ENCODE assay signal across 24 cellular contexts in the genomic region with DNA sequence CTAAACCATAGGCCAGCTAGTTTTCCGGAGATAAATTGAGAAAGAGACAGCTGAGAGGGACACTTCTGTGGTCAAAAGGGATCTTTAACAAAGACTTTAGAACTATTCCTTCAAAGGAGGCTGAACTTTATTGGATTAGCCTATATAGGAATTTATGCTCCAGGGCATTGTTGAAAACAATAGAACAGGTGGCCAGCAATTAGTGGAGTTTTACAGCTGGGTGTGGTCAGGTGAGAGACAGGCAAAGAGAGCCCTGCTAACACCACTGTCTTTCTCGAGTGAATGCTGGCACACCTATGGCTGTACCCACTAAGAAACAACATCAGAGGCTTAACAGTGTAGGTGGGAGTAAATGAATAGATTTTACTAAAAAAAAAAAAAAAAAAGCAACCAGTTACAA. TPM values are rescaled to one million over a fixed set of nuclear protein-coding genes. Genes with fewer than 3 reads are reported as not detected.
DNase-seq lines count a peak whose midpoint lies in the region; ATAC-seq, FAIRE-seq and TF ChIP-seq lines count a peak whose summit lies in the region.
"Had no signal": no experiment of that assay in that cellular context is flagged by ENCODE, and none has a peak within 500 bp of the region (broad histone marks: within the 10 kb centered on the region; RNA-seq: fewer than 3 reads in every experiment).

No MANE protein-coding gene starts in this region.

- H3K18ac ChIP-seq in H1 (ENCODE audit: extremely low read depth, low read length), result no peak overlapping the region

- H3K4me1 ChIP-seq in H1 (replicated peaks in 1 of 4; ENCODE audit: control insufficient read depth in 3 of 4, insufficient read depth in 4 of 4, low read length in 3 of 4), result no peaks in the 10 kb centered on the region
- peaks cover 0 to 23% (median 2%) of the 10 kb centered on the region in 4 donors for H3K4me1 ChIP-seq in transverse colon
- H3K4me1 ChIP-seq: BE2C had no signal

- no peak overlapping the region for H2AK5ac ChIP-seq in H1 (ENCODE audit: low read depth, low read length)

- H2BK15ac ChIP-seq in H1 (ENCODE audit: low read length), result no peak overlapping the region

- no peaks in the 10 kb centered on the region for H3K23me2 ChIP-seq in H1 (ENCODE audit: low read depth, low read length)

- no peak overlapping the region for H3K56ac ChIP-seq in H1 (replicated peaks; ENCODE audit: insufficient read length, low read depth, low read length)

- no peak for TF ChIP-seq EP300 in H1 (IDR thresholded peaks at IDR 0.05; ENCODE audit: borderline replicate concordance in 1 of 2, low read depth in 2 of 2, low read length in 2 of 2)
- no peak for TF ChIP-seq EP300 in transverse colon (IDR thresholded peaks at IDR 0.05; ENCODE audit: low read depth)

- no peak overlapping the region for H3K23ac ChIP-seq in H1 (ENCODE audit: insufficient read length)

- H3K4me3 ChIP-seq in H1 (ENCODE audit: extremely low read depth in 1 of 4, insufficient read depth in 2 of 4, low read depth in 3 of 4, low read length in 4 of 4), result no peak overlapping the region
- H3K4me3 ChIP-seq in transverse colon, result no peak overlapping the region
- H3K4me3 ChIP-seq in coronary artery, result no peak overlapping the region
- H3K4me3 ChIP-seq: MG63, SK-N-MC had no signal

- no peak overlapping the region for H3K14ac ChIP-seq in H1 (ENCODE audit: insufficient read length)

- no peak overlapping the region for H4K5ac ChIP-seq in H1 (ENCODE audit: insufficient read length, low read depth, low read length)

- no peak overlapping the region for H4K91ac ChIP-seq in H1 (replicated peaks; ENCODE audit: insufficient read length, low read length)

- CTCF ChIA-PET in H1 (lab: Charles Lee; ENCODE audit: partially characterized antibody), result interaction anchor here (1.0 to 1.3 kb wide), 2 partner anchors 15 to 92 kb away, joined by 3 read pairs; no protein-coding TSS in a partner anchor

- H3K4me2 ChIP-seq in H1 (ENCODE audit: insufficient read depth in 1 of 2, low read depth in 2 of 2, low read length in 2 of 2), result no peak overlapping the region

- no peaks in the 10 kb centered on the region for H3K79me1 ChIP-seq in H1 (ENCODE audit: low read depth, low read length)

- no peak for TF ChIP-seq POLR2A in H1 (IDR thresholded peaks at IDR 0.05; ENCODE audit: control extremely low read depth in 1 of 2, low read depth in 2 of 2, low read length in 2 of 2)
- no peak for TF ChIP-seq POLR2A in transverse colon (IDR thresholded peaks at IDR 0.05)

- H3K4ac ChIP-seq in H1 (replicated peaks; ENCODE audit: insufficient read length, low read depth, low read length), result no peak overlapping the region

- no peak for TF ChIP-seq CTCF in H1 (IDR thresholded peaks at IDR 0.05; ENCODE audit: control extremely low read depth in 1 of 3, insufficient read depth in 1 of 3, low read depth in 1 of 3, low read length in 3 of 3)
- no peak for TF ChIP-seq CTCF in transverse colon (IDR thresholded peaks at IDR 0.05)
- TF ChIP-seq CTCF in coronary artery (IDR thresholded peaks at IDR 0.05), result no peak

- FAIRE-seq in H1 (lab: Jason Lieb, UNC), result no peak
- FAIRE-seq: D721Med had no signal

- H2BK5ac ChIP-seq in H1 (ENCODE audit: low read depth, low read length), result no peak overlapping the region

- H3K9me3 ChIP-seq in H1 (ENCODE audit: insufficient read depth in 2 of 2, low read depth in 1 of 2, low read length in 1 of 2) (no peaks in the 10 kb centered on the region), transverse colon (no peaks in the 10 kb centered on the region)
- H3K9me3 ChIP-seq: BE2C had no signal

- H2AFZ ChIP-seq in H1 (ENCODE audit: low read length), result no peak overlapping the region

- H3K27me3 ChIP-seq in H1 (replicated peaks in 1 of 4; ENCODE audit: control insufficient read depth in 3 of 4, extremely low read depth in 1 of 4, insufficient read depth in 3 of 4, low read length in 3 of 4) (no peaks in the 10 kb centered on the region), transverse colon (no peaks in the 10 kb centered on the region)
- H3K27me3 ChIP-seq: MG63 had no signal

- in situ Hi-C loops in transverse colon (cut with MboI; ENCODE audit: low pct_ligation_motif_present in 1 of 4, low pct_unique_long_range_greater_than_20kb in 1 of 4, low sequenced_read_pairs in 3 of 4), result no loop called here

- POLR2A ChIA-PET in H1 (lab: Charles Lee; ENCODE audit: partially characterized antibody), result no interaction called here

- no peaks in the 10 kb centered on the region for H3K36me3 ChIP-seq in H1 (ENCODE audit: control insufficient read depth in 2 of 4, insufficient read depth in 4 of 4, low read length in 3 of 4)
- no peaks in the 10 kb centered on the region for H3K36me3 ChIP-seq in transverse colon
- H3K36me3 ChIP-seq: BE2C, MG63 had no signal

- TF ChIP-seq RAD21 in H1 (IDR thresholded peaks at IDR 0.05 in 1 of 2, conservative IDR thresholded peaks at IDR 0.05 in 1 of 2; ENCODE audit: low read depth in 2 of 2, low read length in 2 of 2), result no peak

- no peak overlapping the region for H2BK12ac ChIP-seq in H1 (ENCODE audit: low read depth, low read length)

- H3K79me2 ChIP-seq in H1 (ENCODE audit: control insufficient read depth in 1 of 2, insufficient read depth in 2 of 2, low read length in 2 of 2), result no peaks in the 10 kb centered on the region

- 73% methylated on average over 2 of the region's 2 CpGs; no CpG with 5 or more reads in 1 of the 2 experiments for WGBS in H1 (ENCODE audit: extremely low coverage in 1 of 2, insufficient coverage in 1 of 2, insufficient read length in 1 of 2, insufficient replicate concordance in 2 of 2, low coverage in 1 of 2, low lambda C conversion rate in 2 of 2, missing lambda C conversion rate in 1 of 2), 2 experiments
- 48 to 57% methylated on average over 1 to 2 of the region's 2 CpGs for WGBS in transverse colon (ENCODE audit: low coverage in 1 of 2), 2 donors

- H3K27ac ChIP-seq in H1 (ENCODE audit: low read depth, low read length), result no peak overlapping the region
- peak overlapping the region in 1 of 4 donors; percentile 24 for H3K27ac ChIP-seq in transverse colon
- no peak overlapping the region for H3K27ac ChIP-seq in coronary artery
- H3K27ac ChIP-seq: SK-N-MC had no signal

- ATAC-seq in HG02885 (IDR thresholded peaks at IDR 0.05; ENCODE audit: poor library complexity, unreplicated experiment), result no peak
- ATAC-seq: PC-3 had no signal

- H4K8ac ChIP-seq in H1 (ENCODE audit: extremely low read depth, insufficient read depth, low read length), result no peak overlapping the region

- no peaks in the 10 kb centered on the region for H4K20me1 ChIP-seq in H1 (replicated peaks in 1 of 2; ENCODE audit: control insufficient read depth in 1 of 2, insufficient read depth in 2 of 2, low read length in 2 of 2)

- H3K9ac ChIP-seq in H1 (replicated peaks in 1 of 4; ENCODE audit: extremely low read depth in 1 of 4, low read depth in 3 of 4, low read length in 3 of 4), result no peak overlapping the region

- no peak overlapping the region for H2BK20ac ChIP-seq in H1 (ENCODE audit: low read length)

- peak; percentile 33 for DNase-seq in LoVo (ENCODE audit: low spot score)
- peak; percentile 17 for DNase-seq in NCI-H82 treated with DMSO at 0.1 percent for 48 hours (lab: John Stamatoyannopoulos, UW; ENCODE audit: unreplicated experiment)
- DNase-seq in H1 (ENCODE audit: low read depth in 1 of 2, low spot score in 2 of 2), result no peak
- DNase-seq in transverse colon, result peak; percentile 73
- no peak for DNase-seq in NOMO-1 treated with DMSO at 0.1 percent for 48 hours (lab: John Stamatoyannopoulos, UW; ENCODE audit: unreplicated experiment)
- DNase-seq in coronary artery (ENCODE audit: low spot score), result no peak
- DNase-seq: BE2C, DMS53, GF-D8, Kasumi-1, MG63, NCI-H1417, NCI-H1694 treated with DMSO at 0.1 percent for 48 hours, NCI-H2081 treated with DMSO at 0.1 percent for 48 hours, NCI-H2227 treated with DMSO at 0.1 percent for 48 hours, NCI-H510A, PC-3, RPMI8226, SHP77 treated with DMSO at 0.1 percent for 48 hours, SW 1271 had no signal

- no peak overlapping the region for H2BK120ac ChIP-seq in H1 (replicated peaks; ENCODE audit: low read depth, low read length)

- intact Hi-C loops in transverse colon (cut with DNase I; ENCODE audit: low total_unique reads), result no loop called here

TF ChIP-seq in H1, 55 proteins besides CTCF, POLR2A, EP300 and RAD21:
- no peak for TF ChIP-seq SP1 (IDR thresholded peaks at IDR 0.05; ENCODE audit: low read depth, low read length)
- 0 out of 2 replicates have a peak, but pooled peaks have one; percentile 60 for TF ChIP-seq TCF12 (IDR thresholded peaks at IDR 0.05; ENCODE audit: low read depth, low read length)
- no peak for TF ChIP-seq SIX5 (IDR thresholded peaks at IDR 0.05; ENCODE audit: low read depth, low read length)

RNA-seq across cellular contexts. Expression of a gene that starts 16.7 kb away (rescaled TPM):
- total RNA-seq in H1 (2021; fragmentation: NEBNext Ultra II Directional; extraction: Animal tissue kit (Norgen Biotek cat#: 25700)), result 0.17 and 0.19 TPM in 2 replicates
- polyA plus RNA-seq in H1 (2011; rRNA removed), result under 0.01 and 0.02 TPM in 2 replicates
- polyA plus RNA-seq in H1 (2011; cell fraction: cytosol; rRNA removed), result not detected
- not detected for polyA plus RNA-seq in H1 (2011; cell fraction: nucleus; rRNA removed)
- 0.04 to 0.14 TPM in 2 of 4 replicates, not detected in the others for polyA plus RNA-seq in H1 (2012, experiment 1 of 2)
- polyA plus RNA-seq in H1 (2012, experiment 2 of 2), result 0.04 TPM
- polyA plus RNA-seq in H1 (2013, experiment 1 of 2), result 0.22 TPM
- polyA plus RNA-seq in H1 (2013, experiment 2 of 2), result 0.24 TPM
- 0.07 and 0.09 TPM in 2 replicates for polyA minus RNA-seq in H1 (2011; rRNA and poly(A)+ RNA removed)
- not detected for polyA minus RNA-seq in H1 (2011; cell fraction: cytosol; rRNA and poly(A)+ RNA removed)
- 0.70 TPM for polyA minus RNA-seq in H1 (2011; cell fraction: nucleus; rRNA and poly(A)+ RNA removed)
- total RNA-seq in transverse colon, result 10 to 100 TPM in 1 of 4 donors, 1 to 10 TPM in 3; 2.2 to 12.4 (median 6.5) TPM
- total RNA-seq: A673, PC-3 had no signal

Comparison
In these comparisons a context has a peak if more than half of its experiments do, and no peak if none do; other contexts are left out.
1. DNase-seq: peak in LoVo (single experiment), NCI-H82 treated with DMSO at 0.1 percent for 48 hours (single experiment) and transverse colon (single experiment); none in H1 (0 of 2), NOMO-1 treated with DMSO at 0.1 percent for 48 hours (single experiment) and coronary artery (single experiment).